In the genomic region with DNA sequence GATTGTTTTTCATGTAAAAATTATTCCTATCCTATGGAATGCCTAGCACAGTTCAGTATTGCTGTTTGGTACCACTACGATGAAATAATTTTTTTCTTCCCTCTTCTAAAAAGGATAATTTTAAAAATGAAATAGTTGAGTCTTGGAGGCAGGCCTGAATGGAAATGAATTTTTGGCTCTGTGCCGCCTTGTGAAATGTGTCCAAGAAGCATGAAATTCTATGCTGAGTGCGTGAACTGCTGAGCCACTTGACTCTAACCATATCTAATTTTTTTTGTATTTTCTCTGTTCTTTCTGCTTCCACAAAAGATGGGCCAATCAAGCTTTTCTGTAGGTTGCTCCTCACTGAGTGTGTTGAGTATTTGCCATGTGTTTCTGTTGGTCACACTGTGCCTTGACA, we compare ENCODE assay signal across 15 cellular contexts.
DNase-seq lines count a peak whose midpoint lies in the region; ATAC-seq and TF ChIP-seq lines count a peak whose summit lies in the region.
"Had no signal": no experiment of that assay in that cellular context is flagged by ENCODE, and none has a peak within 500 bp of the region (broad histone marks: within the 10 kb centered on the region; RNA-seq: fewer than 3 reads in every experiment).

No MANE protein-coding gene starts in this region.

- H3K27me3 Mint-ChIP-seq in nephron (ENCODE audit: low read depth) = no peaks in the 10 kb centered on the region
- H3K27me3 Mint-ChIP-seq: CD4-positive, alpha-beta T cell had no signal

- H3K27ac Mint-ChIP-seq in nephron = peak overlapping the region in 2 of 3 experiments; percentile 12 to 87
- H3K27ac Mint-ChIP-seq: CD4-positive, alpha-beta T cell; GM23338 had no signal

- H3K4me1 ChIP-seq in right cardiac atrium (ENCODE audit: control insufficient read depth, insufficient read depth, low read length) (no peaks in the 10 kb centered on the region), aorta (ENCODE audit: control insufficient read depth in 1 of 2, insufficient read depth in 2 of 2, low read length in 2 of 2) (peaks cover 0 to 4% of the 10 kb centered on the region in 2 donors), heart left ventricle (peaks cover 0 to 4% (median 0%) of the 10 kb centered on the region in 12 donors)

- no peak overlapping the region for H3K27ac ChIP-seq in right cardiac atrium (ENCODE audit: low read length)
- H3K27ac ChIP-seq in aorta (ENCODE audit: low read depth in 1 of 2, low read length in 2 of 2) = no peak overlapping the region
- H3K27ac ChIP-seq in heart left ventricle = no peak overlapping the region
- H3K27ac ChIP-seq: BLaER1 had no signal

- TF ChIP-seq POLR2A in heart left ventricle (IDR thresholded peaks at IDR 0.05) = no peak

- intact Hi-C loops in right cardiac atrium (cut with DNase I) = loop anchor here in 3 of 4 donors (10.0 kb wide), 1 partner anchor 287 kb away; a partner anchor contains a TSS
- intact Hi-C loops in Right ventricle myocardium inferior (cut with DNase I) = no loop called here
- intact Hi-C loops in aorta (cut with DNase I) = loop anchor here in 1 of 2 donors (5.0 kb wide), 1 partner anchor 285 kb away; a partner anchor contains a TSS
- intact Hi-C loops in heart left ventricle (cut with DNase I) = loop anchor here in 2 of 10 donors (5.0 to 10.0 kb wide), 2 partner anchors 287 to 430 kb away; a partner anchor contains a TSS

- no peak overlapping the region for H3K4me3 Mint-ChIP-seq in nephron
- H3K4me3 Mint-ChIP-seq: CD4-positive, alpha-beta T cell; GM23338 had no signal

- no peaks in the 10 kb centered on the region for H3K9me3 Mint-ChIP-seq in nephron
- H3K9me3 Mint-ChIP-seq: CD4-positive, alpha-beta T cell; GM23338 had no signal

- H3K36me3 ChIP-seq in aorta (ENCODE audit: control insufficient read depth in 1 of 2, insufficient read depth in 2 of 2, low read length in 1 of 2) (peaks cover 6 to 7% of the 10 kb centered on the region in 2 donors), heart left ventricle (peaks cover 0 to 46% (median 33%) of the 10 kb centered on the region in 9 donors)

- H3K9me3 ChIP-seq in right cardiac atrium (ENCODE audit: control insufficient read depth, low read length) = no peaks in the 10 kb centered on the region
- no peaks in the 10 kb centered on the region for H3K9me3 ChIP-seq in aorta (ENCODE audit: control insufficient read depth, low read length)
- no peaks in the 10 kb centered on the region for H3K9me3 ChIP-seq in heart left ventricle
- H3K9me3 ChIP-seq: BLaER1 had no signal

- TF ChIP-seq CTCF in nephron (IDR thresholded peaks at IDR 0.05; ENCODE audit: unreplicated experiment in 3 of 3) (no peak), heart left ventricle (IDR thresholded peaks at IDR 0.05) (no peak)

- peaks cover 65% of the 10 kb centered on the region for H3K4me1 Mint-ChIP-seq in nephron
- H3K4me1 Mint-ChIP-seq: GM23338 had no signal

- no peak overlapping the region for H3K4me3 ChIP-seq in right cardiac atrium (ENCODE audit: low read length)
- H3K4me3 ChIP-seq in aorta (ENCODE audit: low read length in 2 of 2) = no peak overlapping the region
- H3K4me3 ChIP-seq in heart left ventricle = no peak overlapping the region
- H3K4me3 ChIP-seq: BLaER1, GM23338 had no signal

- ATAC-seq in right cardiac atrium = no peak
- ATAC-seq in Right ventricle myocardium inferior = no peak
- ATAC-seq in aorta (ENCODE audit: low FRiP score) = no peak
- no peak for ATAC-seq in heart left ventricle
- no peak for ATAC-seq in HG03565 (IDR thresholded peaks at IDR 0.05; ENCODE audit: unreplicated experiment)
- ATAC-seq: GM23338 had no signal

- DNase-seq in right cardiac atrium (peak in 2 of 3 donors; percentile 30 to 64), Right ventricle myocardium inferior (ENCODE audit: missing footprints) (no peak), cerebellum (ENCODE audit: low spot score) (peak; percentile 32), aorta (peak; percentile 60 to 74), CD1c-positive myeloid dendritic cell (ENCODE audit: extremely low spot score) (no peak), heart left ventricle (no peak)
- DNase-seq: 8988T; AML-193; CD4-positive, alpha-beta T cell; DMS79; H7 had no signal

- WGBS in right cardiac atrium = 64% methylated on average over 3 of the region's 3 CpGs
- WGBS in aorta, 2 donors = 5 to 13% methylated on average over 3 of the region's 3 CpGs
- WGBS in heart left ventricle, 4 donors = 79 to 89% (median 86%) methylated on average over 3 of the region's 3 CpGs

- H3K36me3 Mint-ChIP-seq in nephron (ENCODE audit: low read depth) = peaks cover 78% of the 10 kb centered on the region

- no peaks in the 10 kb centered on the region for H3K27me3 ChIP-seq in right cardiac atrium (ENCODE audit: control insufficient read depth, insufficient read depth)
- H3K27me3 ChIP-seq in aorta (ENCODE audit: control insufficient read depth in 1 of 2, insufficient read depth in 2 of 2, low read length in 1 of 2) = no peaks in the 10 kb centered on the region
- no peaks in the 10 kb centered on the region for H3K27me3 ChIP-seq in heart left ventricle
- H3K27me3 ChIP-seq: BLaER1 had no signal

Comparison
In these comparisons a context has a peak if more than half of its experiments do, and no peak if none do; other contexts are left out.
1. DNase-seq: peak in right cardiac atrium (2 of 3), cerebellum (single experiment) and aorta (2 of 2); none in Right ventricle myocardium inferior (single experiment), CD1c-positive myeloid dendritic cell (single experiment) and heart left ventricle (0 of 5).